Comparison of ENCODE assay signal across 8 cellular contexts in genomic region chr13:36920612-36921185, GRCh38. TPM values are rescaled to one million over a fixed set of nuclear protein-coding genes. Genes with fewer than 3 reads are reported as not detected.
A peak's percentile ranks its signal among the peaks of the same experiment; 100 is the strongest.
DNase-seq lines count a peak whose midpoint lies in the region; ATAC-seq and TF ChIP-seq lines count a peak whose summit lies in the region.

No MANE protein-coding gene starts in this region.

- H3K4me1 Mint-ChIP-seq in mesothelial cell of epicardium, result peaks cover 48% of the 10 kb centered on the region

- H3K27ac Mint-ChIP-seq in mesothelial cell of epicardium, result peak overlapping the region; percentile 94

- ATAC-seq in Right ventricle myocardium inferior, result no peak
- no peak for ATAC-seq in HG03196 (IDR thresholded peaks at IDR 0.05; ENCODE audit: unreplicated experiment)
- no peak for ATAC-seq in HG03571 (IDR thresholded peaks at IDR 0.05; ENCODE audit: unreplicated experiment)
- ATAC-seq in HG02571 (IDR thresholded peaks at IDR 0.05; ENCODE audit: unreplicated experiment), result no peak

- peaks cover 20% of the 10 kb centered on the region for H3K4me1 ChIP-seq in left ventricle myocardium inferior

- H3K9me3 Mint-ChIP-seq in mesothelial cell of epicardium, result no peaks in the 10 kb centered on the region

- H3K36me3 ChIP-seq in left ventricle myocardium inferior, result no peaks in the 10 kb centered on the region
- H3K36me3 ChIP-seq in brain microvascular endothelial cell (replicated peaks), result no peaks in the 10 kb centered on the region

- H3K27me3 ChIP-seq in left ventricle myocardium inferior (ENCODE audit: low read depth) (no peaks in the 10 kb centered on the region), brain microvascular endothelial cell (replicated peaks) (no peaks in the 10 kb centered on the region)

- H3K4me3 Mint-ChIP-seq in mesothelial cell of epicardium, result peak overlapping the region; percentile 68

- H3K36me3 Mint-ChIP-seq in mesothelial cell of epicardium, result no peaks in the 10 kb centered on the region

- H3K27me3 Mint-ChIP-seq in mesothelial cell of epicardium (ENCODE audit: low read depth), result no peaks in the 10 kb centered on the region

- H3K4me3 ChIP-seq in left ventricle myocardium inferior (peak overlapping the region; percentile 77), brain microvascular endothelial cell (ENCODE audit: low read depth, low read length) (peak overlapping the region; percentile 69)

- peak overlapping the region; percentile 83 for H3K27ac ChIP-seq in left ventricle myocardium inferior (replicated peaks)
- no peak overlapping the region for H3K27ac ChIP-seq in brain microvascular endothelial cell

- intact Hi-C loops in left ventricle myocardium inferior (cut with micrococcal nuclease) (no loop called here), Right ventricle myocardium inferior (cut with DNase I) (no loop called here)

- no peak for TF ChIP-seq CTCF in left ventricle myocardium inferior (IDR thresholded peaks at IDR 0.05; ENCODE audit: borderline replicate concordance)
- no peak for TF ChIP-seq CTCF in brain microvascular endothelial cell (IDR thresholded peaks at IDR 0.05; ENCODE audit: low read depth, low read length, missing control alignments)
- TF ChIP-seq CTCF in mesothelial cell of epicardium (IDR thresholded peaks at IDR 0.05; ENCODE audit: unreplicated experiment), result no peak

- H3K9me3 ChIP-seq in left ventricle myocardium inferior (replicated peaks), result no peaks in the 10 kb centered on the region

- in situ Hi-C loops in brain microvascular endothelial cell (cut with HindIII; ENCODE audit: low pct_ligation_motif_present, low sequenced_read_pairs), result no loop called here

- DNase-seq in left ventricle myocardium inferior (no peak), Right ventricle myocardium inferior (ENCODE audit: missing footprints) (no peak), brain microvascular endothelial cell (no peak), mesothelial cell of epicardium (ENCODE audit: low spot score in 2 of 2, unreplicated experiment in 2 of 2) (no peak), glomerular visceral epithelial cell (ENCODE audit: extremely low spot score) (no peak)

RNA-seq across cellular contexts. Expression of gene SMAD9, which starts 0.7 kb away (rescaled TPM):
- total RNA-seq in left ventricle myocardium inferior (4.2 TPM), Right ventricle myocardium inferior (1.9 TPM), mesothelial cell of epicardium (30.9 to 32.3 TPM (median 31.9 TPM) in 3 replicates)
